ENCODE assay signal across 24 cellular contexts in genomic region chr20:52130406-52130805, GRCh38.
"Had no signal": no experiment of that assay in that cellular context is flagged by ENCODE, and none has a peak within 500 bp of the region (broad histone marks: within the 10 kb centered on the region; RNA-seq: fewer than 3 reads in every experiment).

No MANE protein-coding gene starts in this region.

- H3K4me1 Mint-ChIP-seq: nephron, T-cell had no signal

- H3K4me3 Mint-ChIP-seq: activated naive CD8-positive, alpha-beta T cell; activated T-cell treated with anti-CD3 and anti-CD28 coated beads, Interleukin-2, amount 50 U/mL, for 4 hours; nephron; stimulated activated naive B cell treated with anti-CD40 and anti-IgM and Interleukin-4, amounts not matched to agents 10 μg/mL and 1 μg/mL and 100 μg/mL, for 72 hours; T-cell had no signal

- DNase-seq: activated CD4-positive, alpha-beta T cell treated with anti-CD3 and anti-CD28 coated beads for 1 hour; activated CD4-positive, alpha-beta T cell treated with anti-CD3 and anti-CD28 coated beads, Interleukin-2, amount 50 U/mL, for 1 hour; activated CD8-positive, alpha-beta memory T cell treated with anti-CD3 and anti-CD28 coated beads for 24 hours; activated CD8-positive, alpha-beta memory T cell treated with anti-CD3 and anti-CD28 coated beads, Interleukin-2, amount 50 U/mL, for 48 hours; activated naive CD4-positive, alpha-beta T cell; activated T-cell treated with anti-CD3 and anti-CD28 coated beads, Interleukin-2, amount 50 U/mL, for 4 hours; adrenal gland; cerebellar nuclear complex; effector CD8-positive, alpha-beta T cell; heart right ventricle; kidney glomerular epithelial cell; left lung; midbrain; stimulated activated CD4-positive, alpha-beta T cell treated with anti-CD3 and anti-CD28 coated beads, Interleukin-2, amount 100 ng/mL, for 48 hours; stimulated activated CD8-positive, alpha-beta memory T cell treated with anti-CD3 and anti-CD28 coated beads, Interleukin-4, amount 100 ng/mL, for 48 hours; stimulated activated naive B cell treated with anti-CD40 and anti-IgM and Interleukin-4, amounts not matched to agents 10 μg/mL and 1 μg/mL and 100 μg/mL, for 72 hours; T-cell; transverse colon; uterus had no signal

- H3K27ac Mint-ChIP-seq: activated naive CD8-positive, alpha-beta T cell; activated T-helper 2 cell treated with anti-CD3 and anti-CD28 coated beads, Interferon-gamma antibody, Interleukin-2, Interleukin-4, amounts not matched to agents 10 μg/mL and 5 μg/mL and 100 μg/mL, durations not matched to agents 14 hours and 24 hours and 36 hours; nephron; stimulated activated naive B cell treated with anti-CD40 and anti-IgM and Interleukin-4, amounts not matched to agents 10 μg/mL and 1 μg/mL and 100 μg/mL, for 72 hours; T-cell had no signal

- H3K9me3 Mint-ChIP-seq: activated T-cell treated with anti-CD3 and anti-CD28 coated beads, Interleukin-2, amount 50 U/mL, for 4 hours; activated T-helper 2 cell treated with anti-CD3 and anti-CD28 coated beads, Interferon-gamma antibody, Interleukin-2, Interleukin-4, amounts not matched to agents 10 μg/mL and 5 μg/mL and 100 μg/mL, durations not matched to agents 14 hours and 24 hours and 36 hours; T-cell had no signal

- H3K4me3 ChIP-seq: adrenal gland, breast epithelium, heart right ventricle, left lung, lung, transverse colon, uterus had no signal

- ATAC-seq: activated T-cell treated with anti-CD3 and anti-CD28 coated beads, Interleukin-2, amount 50 U/mL, for 4 hours; heart right ventricle; left lung; stimulated activated naive B cell treated with anti-CD40 and anti-IgM and Interleukin-4, amounts not matched to agents 10 μg/mL and 1 μg/mL and 100 μg/mL, for 72 hours; T-cell had no signal

- H3K27me3 Mint-ChIP-seq: activated naive CD8-positive, alpha-beta T cell; stimulated activated naive B cell treated with anti-CD40 and anti-IgM and Interleukin-4, amounts not matched to agents 10 μg/mL and 1 μg/mL and 100 μg/mL, for 72 hours; T-cell had no signal
